8 cellular contexts compared by ENCODE assay signal in genomic region chr7:102432476-102433318, GRCh38. TPM values are rescaled to one million over a fixed set of nuclear protein-coding genes. Genes with fewer than 3 reads are reported as not detected.
DNase-seq lines count a peak whose midpoint lies in the region; ATAC-seq and TF ChIP-seq lines count a peak whose summit lies in the region.

No MANE protein-coding gene starts in this region.

- TF ChIP-seq POLR2A in IMR-90 (IDR thresholded peaks at IDR 0.05; ENCODE audit: low read depth, low read length) = no peak

- no peak for TF ChIP-seq RAD21 in IMR-90 (IDR thresholded peaks at IDR 0.05; ENCODE audit: low read length)

- H3K79me1 ChIP-seq in IMR-90 (ENCODE audit: low read depth in 1 of 2, low read length in 2 of 2) = peaks cover 6 to 30% of the 10 kb centered on the region in 2 experiments; a peak in 3 of 4 replicates

- peaks cover 46 to 69% (median 51%) of the 10 kb centered on the region in 3 donors for H3K4me1 Mint-ChIP-seq in CD8-positive, alpha-beta memory T cell

- peak overlapping the region; percentile 87 for H2AK9ac ChIP-seq in IMR-90 (replicated peaks; ENCODE audit: low read depth, low read length, poor library complexity)

- ATAC-seq in GM19468 (IDR thresholded peaks at IDR 0.05; ENCODE audit: extremely low read depth, unreplicated experiment) (peak; percentile 5), IMR-90 (ENCODE audit: low read depth) (peak; percentile 12)

- H2BK15ac ChIP-seq in IMR-90 (ENCODE audit: low read depth, low read length) = no peak overlapping the region; the same call in 2 of the 3 replicates

- no peak overlapping the region for H3K56ac ChIP-seq in IMR-90 (ENCODE audit: extremely low read depth, insufficient read depth, low read length)

- DNase-seq in CD8-positive, alpha-beta memory T cell = peak in 2 of 5 donors; percentile 33 to 64
- DNase-seq in IMR-90 (no peak), astrocyte of the spinal cord (ENCODE audit: low read depth, low spot score) (no peak), kidney tubule cell (ENCODE audit: low spot score) (peak; percentile 40), head of caudate nucleus (no peak)
- no peak for DNase-seq in stimulated activated CD4-positive, alpha-beta T cell treated with anti-CD3 and anti-CD28 coated beads, Interleukin-1b, Interleukin-23, amount 100 ng/mL, for 48 hours

- H3K9me3 ChIP-seq in CD8-positive, alpha-beta memory T cell (ENCODE audit: low read length) = no peaks in the 10 kb centered on the region
- H3K9me3 ChIP-seq in IMR-90 (ENCODE audit: control insufficient read depth, insufficient read depth, low read length) (no peaks in the 10 kb centered on the region), subcutaneous abdominal adipose tissue (ENCODE audit: control insufficient read depth in 5 of 5, low read length in 5 of 5) (no peaks in the 10 kb centered on the region)

- H3K9ac ChIP-seq in IMR-90 (ENCODE audit: low read depth, low read length) (peak overlapping the region; percentile 73), subcutaneous abdominal adipose tissue (ENCODE audit: low read length in 5 of 5) (peak overlapping the region in 2 of 5 donors; percentile 45 to 68)

- peak overlapping the region; percentile 61; the same call in 1 of the 2 replicates for H2BK120ac ChIP-seq in IMR-90 (ENCODE audit: low read depth, low read length)

- peak overlapping the region; percentile 78 for H3K27ac ChIP-seq in CD8-positive, alpha-beta memory T cell (ENCODE audit: low read depth, low read length)
- H3K27ac ChIP-seq in IMR-90 (ENCODE audit: insufficient read depth, low read length) = peak overlapping the region; percentile 64
- H3K27ac ChIP-seq in subcutaneous abdominal adipose tissue (ENCODE audit: low read depth, low read length) = no peak overlapping the region

- H4K91ac ChIP-seq in IMR-90 (ENCODE audit: insufficient read depth, low read depth, low read length) = peak overlapping the region; percentile 49

- no TSS peak for BruUV-seq in IMR-90 (replicated peaks; lab: Mats Ljungman, UMichigan)

- H3K4ac ChIP-seq in IMR-90 (ENCODE audit: low read depth, low read length) = peak overlapping the region; percentile 87

- in situ Hi-C loops in IMR-90 (cut with MboI; ENCODE audit: low sequenced_read_pairs) (no loop called here), astrocyte of the spinal cord (cut with HindIII; ENCODE audit: low sequenced_read_pairs) (no loop called here)

- peaks cover 6% of the 10 kb centered on the region for H3K9me1 ChIP-seq in IMR-90 (ENCODE audit: insufficient read depth, low read length)

- CTCF ChIA-PET in CD8-positive, alpha-beta memory T cell (lab: Charles Lee) = interaction anchor here (0.9 to 1.7 kb wide), 4 partner anchors 17 to 35 kb away, joined by 3 to 8 read pairs (median 4); no protein-coding TSS in a partner anchor
- CTCF ChIA-PET in IMR-90 (lab: Yijun Ruan, JAX) = no interaction called here

- H3K36me3 Mint-ChIP-seq in CD8-positive, alpha-beta memory T cell = peaks cover 0 to 12% (median 0%) of the 10 kb centered on the region in 3 donors

- H2BK20ac ChIP-seq in IMR-90 (ENCODE audit: low read depth, low read length) = 0 out of 2 replicates have a peak overlapping the region, but pooled peaks have one; percentile 14

- H2BK5ac ChIP-seq in IMR-90 (ENCODE audit: low read depth, low read length, poor library complexity, severe bottlenecking) = peak overlapping the region; percentile 28

- peaks cover 65% of the 10 kb centered on the region for H3K4me1 ChIP-seq in CD8-positive, alpha-beta memory T cell (ENCODE audit: insufficient read depth, low read length)
- H3K4me1 ChIP-seq in IMR-90 (ENCODE audit: control insufficient read depth, insufficient read depth, low read length) (peaks cover 4% of the 10 kb centered on the region; the same call in 1 of the 2 replicates), subcutaneous abdominal adipose tissue (ENCODE audit: control insufficient read depth in 5 of 5, insufficient read depth in 5 of 5, low read length in 5 of 5) (peaks cover 1 to 32% (median 19%) of the 10 kb centered on the region in 5 donors)

- intact Hi-C loops in IMR-90 (cut with micrococcal nuclease) = no loop called here
- intact Hi-C loops in head of caudate nucleus (cut with DNase I) = loop anchor here (2.0 kb wide), 1 partner anchor 36 kb away; the partner anchor contains the start of gene PRKRIP1

- dilution Hi-C loops in IMR-90 (cut with HindIII; ENCODE audit: low sequenced_read_pairs, unreplicated experiment) = no loop called here

- H3K4me3 ChIP-seq in CD8-positive, alpha-beta memory T cell (ENCODE audit: low read length) = peak overlapping the region; percentile 64
- H3K4me3 ChIP-seq in IMR-90 (ENCODE audit: insufficient read depth, low read depth, low read length) = peak overlapping the region; percentile 85
- peak overlapping the region; percentile 65 for H3K4me3 ChIP-seq in astrocyte of the spinal cord (ENCODE audit: low read depth, low read length)
- peak overlapping the region in 4 of 5 donors; percentile 42 to 74 (median 59) for H3K4me3 ChIP-seq in subcutaneous abdominal adipose tissue (ENCODE audit: low read depth in 1 of 5, low read length in 5 of 5)

- H3K27me3 ChIP-seq in CD8-positive, alpha-beta memory T cell (ENCODE audit: insufficient read depth, low read length, poor library complexity, severe bottlenecking) = no peaks in the 10 kb centered on the region
- no peaks in the 10 kb centered on the region for H3K27me3 ChIP-seq in IMR-90 (ENCODE audit: control insufficient read depth, insufficient read depth, low read length)
- no peaks in the 10 kb centered on the region for H3K27me3 ChIP-seq in subcutaneous abdominal adipose tissue (ENCODE audit: control insufficient read depth in 5 of 5, insufficient read depth in 4 of 5, low read length in 5 of 5)

- peak overlapping the region; percentile 79 to 93 (median 83) for H3K4me3 Mint-ChIP-seq in CD8-positive, alpha-beta memory T cell

- H3K27ac Mint-ChIP-seq in CD8-positive, alpha-beta memory T cell = peak overlapping the region; percentile 97 to 100 (median 99)

- H4K20me1 ChIP-seq in IMR-90 (ENCODE audit: insufficient read depth, low read length) = no peaks in the 10 kb centered on the region

- H4K5ac ChIP-seq in IMR-90 (ENCODE audit: low read depth, low read length) = peak overlapping the region; percentile 92

- peaks cover 0 to 1% (median 0%) of the 10 kb centered on the region in 5 donors for H3K9me3 Mint-ChIP-seq in CD8-positive, alpha-beta memory T cell

- 47% methylated on average over 7 of the region's 34 CpGs; no CpG with 5 or more reads in 1 of the 2 experiments for WGBS in IMR-90 (ENCODE audit: extremely low coverage in 2 of 2, insufficient read length in 1 of 2), 2 experiments

- peak overlapping the region; percentile 83; the same call in 1 of the 2 replicates for H2AK5ac ChIP-seq in IMR-90 (ENCODE audit: low read depth, low read length)

- peak overlapping the region; percentile 81 to 93; a peak in 3 of 4 replicates for H4K8ac ChIP-seq in IMR-90 (ENCODE audit: low read depth in 2 of 2, low read length in 2 of 2)

- H3K14ac ChIP-seq in IMR-90 (replicated peaks; ENCODE audit: low read depth, low read length) = 0 out of 2 replicates have a peak overlapping the region, but pooled peaks have one; percentile 61

- H3K23ac ChIP-seq in IMR-90 (ENCODE audit: low read depth, low read length) = peak overlapping the region; percentile 52; the same call in 1 of the 2 replicates

- no peaks in the 10 kb centered on the region for H3K36me3 ChIP-seq in CD8-positive, alpha-beta memory T cell (ENCODE audit: insufficient read depth, low read length)
- H3K36me3 ChIP-seq in IMR-90 (ENCODE audit: control insufficient read depth, insufficient read depth, low read length) (peaks cover 3% of the 10 kb centered on the region), subcutaneous abdominal adipose tissue (ENCODE audit: control insufficient read depth in 5 of 5, insufficient read depth in 5 of 5, low read length in 5 of 5) (peaks cover 0 to 4% (median 0%) of the 10 kb centered on the region in 5 donors)

- peak overlapping the region; percentile 88 for H3K18ac ChIP-seq in IMR-90 (ENCODE audit: low read depth, low read length)

- peaks cover 0 to 2% of the 10 kb centered on the region in 2 donors for H3K27me3 Mint-ChIP-seq in CD8-positive, alpha-beta memory T cell

- peak overlapping the region; percentile 93 for H2AFZ ChIP-seq in IMR-90 (replicated peaks; ENCODE audit: low read length, poor library complexity)

- H3K4me2 ChIP-seq in IMR-90 (ENCODE audit: low read depth, low read length) = peak overlapping the region; percentile 80

- POLR2A ChIA-PET in CD8-positive, alpha-beta memory T cell (lab: Charles Lee) = interaction anchor here (1.0 to 1.6 kb wide), 4 partner anchors 11 to 23 kb away, joined by 3 to 4 read pairs (median 4); no protein-coding TSS in a partner anchor
- POLR2A ChIA-PET in IMR-90 (lab: Charles Lee; ENCODE audit: unreplicated experiment) = no interaction called here

- TF ChIP-seq CTCF in IMR-90 (conservative IDR thresholded peaks at IDR 0.05; ENCODE audit: low read depth, low read length) (no peak), astrocyte of the spinal cord (IDR thresholded peaks at IDR 0.05; ENCODE audit: low read depth, low read length) (no peak)

RNA-seq across cellular contexts. Expression of gene ORAI2, which starts 0.7 kb away (rescaled TPM):
- 10 to 100 TPM; 66.9 to 68.9 TPM for total RNA-seq in CD8-positive, alpha-beta memory T cell
- 47.7 TPM for polyA plus RNA-seq in CD8-positive, alpha-beta memory T cell
- total RNA-seq in IMR-90 (2012; rRNA removed) = 52.0 and 52.2 TPM in 2 replicates
- 58.3 and 73.5 TPM in 2 replicates for polyA plus RNA-seq in IMR-90 (2012; rRNA removed)
- 49.7 and 66.1 TPM in 2 replicates for polyA plus RNA-seq in IMR-90 (2012; cell fraction: cytosol; rRNA removed)
- polyA plus RNA-seq in IMR-90 (2012; cell fraction: nucleus; rRNA removed; ENCODE audit: low replicate concordance) = 8.9 and 24.5 TPM in 2 replicates

RNA-seq across cellular contexts. Expression of gene ALKBH4, which starts 32.0 kb away (rescaled TPM):
- total RNA-seq in CD8-positive, alpha-beta memory T cell = 10 to 100 TPM; 11.3 to 13.2 TPM
- polyA plus RNA-seq in CD8-positive, alpha-beta memory T cell = 20.1 TPM
- 6.1 and 7.2 TPM in 2 replicates for total RNA-seq in IMR-90 (2012; rRNA removed)
- 7.4 and 8.1 TPM in 2 replicates for polyA plus RNA-seq in IMR-90 (2012; rRNA removed)
- polyA plus RNA-seq in IMR-90 (2012; cell fraction: cytosol; rRNA removed) = 8.9 and 9.7 TPM in 2 replicates
- polyA plus RNA-seq in IMR-90 (2012; cell fraction: nucleus; rRNA removed; ENCODE audit: low replicate concordance) = 1.6 and 5.1 TPM in 2 replicates

RNA-seq across cellular contexts. Expression of gene LRWD1, which starts 32.1 kb away (rescaled TPM):
- total RNA-seq in CD8-positive, alpha-beta memory T cell = 10 to 100 TPM; 29.9 to 30.1 TPM
- 14.6 TPM for polyA plus RNA-seq in CD8-positive, alpha-beta memory T cell
- total RNA-seq in IMR-90 (2012; rRNA removed) = 13.3 and 20.3 TPM in 2 replicates
- polyA plus RNA-seq in IMR-90 (2012; rRNA removed) = 27.2 and 31.6 TPM in 2 replicates
- polyA plus RNA-seq in IMR-90 (2012; cell fraction: cytosol; rRNA removed) = 32.7 and 39.8 TPM in 2 replicates
- 30.2 and 77.3 TPM in 2 replicates for polyA plus RNA-seq in IMR-90 (2012; cell fraction: nucleus; rRNA removed; ENCODE audit: low replicate concordance)

RNA-seq across cellular contexts. Expression of gene PRKRIP1, which starts 36.5 kb away (rescaled TPM):
- 10 to 100 TPM; 26.0 to 27.3 TPM for total RNA-seq in CD8-positive, alpha-beta memory T cell
- 21.1 TPM for polyA plus RNA-seq in CD8-positive, alpha-beta memory T cell
- 6.5 and 9.4 TPM in 2 replicates for total RNA-seq in IMR-90 (2012; rRNA removed)
- polyA plus RNA-seq in IMR-90 (2012; rRNA removed) = 21.6 and 21.8 TPM in 2 replicates
- polyA plus RNA-seq in IMR-90 (2012; cell fraction: cytosol; rRNA removed) = 12.4 and 16.7 TPM in 2 replicates
- 163 and 174 TPM in 2 replicates for polyA plus RNA-seq in IMR-90 (2012; cell fraction: nucleus; rRNA removed; ENCODE audit: low replicate concordance)

RNA-seq across cellular contexts. Expression of gene POLR2J, which starts 46.0 kb away (rescaled TPM):
- 10 to 100 TPM; 76.1 to 77.4 TPM for total RNA-seq in CD8-positive, alpha-beta memory T cell
- polyA plus RNA-seq in CD8-positive, alpha-beta memory T cell = 129 TPM
- total RNA-seq in IMR-90 (2012; rRNA removed) = 20.8 and 31.1 TPM in 2 replicates
- polyA plus RNA-seq in IMR-90 (2012; rRNA removed) = 92.6 and 134 TPM in 2 replicates
- 20.8 and 84.9 TPM in 2 replicates for polyA plus RNA-seq in IMR-90 (2012; cell fraction: cytosol; rRNA removed)
- 34.1 and 60.3 TPM in 2 replicates for polyA plus RNA-seq in IMR-90 (2012; cell fraction: nucleus; rRNA removed; ENCODE audit: low replicate concordance)
